In genomic region chr10:61750943-61751471, GRCh38 we compare ENCODE assay signal across 8 cellular contexts.
DNase-seq lines count a peak whose midpoint lies in the region; ATAC-seq and TF ChIP-seq lines count a peak whose summit lies in the region.

No MANE protein-coding gene starts in this region.

- no peaks in the 10 kb centered on the region for H3K36me3 ChIP-seq in DND-41 (ENCODE audit: insufficient read depth, low read length)

- H3K4me3 ChIP-seq in DND-41 (ENCODE audit: low read depth in 1 of 2, low read length in 2 of 2) = no peak overlapping the region

- H3K4me1 ChIP-seq in DND-41 (ENCODE audit: insufficient read depth, low read length) = peaks cover 23% of the 10 kb centered on the region

- no peaks in the 10 kb centered on the region for H3K9me3 Mint-ChIP-seq in activated naive CD4-positive, alpha-beta T cell treated with anti-CD3 and anti-CD28 coated beads, Interleukin-2, amount 50 U/mL, for 72 hours

- ATAC-seq in DND-41 (ENCODE audit: insufficient read depth, low read depth) (peak; percentile 91), GM21367 (IDR thresholded peaks at IDR 0.05; ENCODE audit: unreplicated experiment) (peak; percentile 65), SK-N-SH treated with all-trans-retinoic acid at 6 μM for 48 hours (peak; percentile 95), left ventricle myocardium superior (peak; percentile 83)
- peak; percentile 90 to 93 for ATAC-seq in activated naive CD4-positive, alpha-beta T cell treated with anti-CD3 and anti-CD28 coated beads, Interleukin-2, amount 50 U/mL, for 72 hours

- DNase-seq in DND-41 (peak; percentile 75), HPDE6-E6E7 (ENCODE audit: extremely low spot score) (peak; percentile 55), left ventricle myocardium superior (peak; percentile 67), OCI-M2 (lab: John Stamatoyannopoulos, UW; ENCODE audit: unreplicated experiment) (no peak)
- DNase-seq in activated naive CD4-positive, alpha-beta T cell treated with anti-CD3 and anti-CD28 coated beads, Interleukin-2, amount 50 U/mL, for 72 hours (ENCODE audit: low spot score in 2 of 2) = peak; percentile 58 to 66
- peak; percentile 66 for DNase-seq in stimulated activated CD4-positive, alpha-beta T cell treated with anti-CD3 and anti-CD28 coated beads, Interleukin-12 subunit alpha, Interleukin-12 subunit beta, amount 100 ng/mL, for 4 hours

- no peak overlapping the region for H3K9ac ChIP-seq in DND-41 (ENCODE audit: low read depth, low read length)

- no peaks in the 10 kb centered on the region for H3K36me3 Mint-ChIP-seq in activated naive CD4-positive, alpha-beta T cell treated with anti-CD3 and anti-CD28 coated beads, Interleukin-2, amount 50 U/mL, for 72 hours

- no peaks in the 10 kb centered on the region for H3K9me3 ChIP-seq in DND-41 (ENCODE audit: insufficient read depth, low read length, severe bottlenecking)

- H4K20me1 ChIP-seq in DND-41 (ENCODE audit: insufficient read depth, low read length) = no peaks in the 10 kb centered on the region

- no peak overlapping the region for H3K4me2 ChIP-seq in DND-41 (ENCODE audit: insufficient read depth, low read length)

- intact Hi-C loops in left ventricle myocardium superior (cut with micrococcal nuclease) = no loop called here

- no peak overlapping the region; the same call in 1 of the 2 replicates for H3K27ac ChIP-seq in DND-41 (ENCODE audit: low read length)

- no peaks in the 10 kb centered on the region for H3K79me2 ChIP-seq in DND-41 (ENCODE audit: insufficient read depth, low read length)

- H3K27ac Mint-ChIP-seq in activated naive CD4-positive, alpha-beta T cell treated with anti-CD3 and anti-CD28 coated beads, Interleukin-2, amount 50 U/mL, for 72 hours = peak overlapping the region; percentile 64 to 73

- no peaks in the 10 kb centered on the region for H3K27me3 ChIP-seq in DND-41 (ENCODE audit: insufficient read depth, low read length, poor library complexity)

- H2AFZ ChIP-seq in DND-41 (ENCODE audit: low read depth, low read length) = peak overlapping the region; percentile 41; the same call in 1 of the 2 replicates

- TF ChIP-seq CTCF in DND-41 (IDR thresholded peaks at IDR 0.05; ENCODE audit: borderline replicate concordance, extremely low read depth, low read length, poor library complexity, severe bottlenecking) = peak; percentile 86

TF ChIP-seq in SK-N-SH treated with all-trans-retinoic acid at 6 μM for 48 hours, 23 proteins besides CTCF, POLR2A, EP300 and RAD21:
- TF ChIP-seq ZFP3 (CRISPR knock-in tag; IDR thresholded peaks at IDR 0.05) = no peak
- no peak for TF ChIP-seq OSR1 (CRISPR knock-in tag; IDR thresholded peaks at IDR 0.05)
- TF ChIP-seq ISL1 (CRISPR knock-in tag; IDR thresholded peaks at IDR 0.05) = no peak
- TF ChIP-seq, protein P1, sequence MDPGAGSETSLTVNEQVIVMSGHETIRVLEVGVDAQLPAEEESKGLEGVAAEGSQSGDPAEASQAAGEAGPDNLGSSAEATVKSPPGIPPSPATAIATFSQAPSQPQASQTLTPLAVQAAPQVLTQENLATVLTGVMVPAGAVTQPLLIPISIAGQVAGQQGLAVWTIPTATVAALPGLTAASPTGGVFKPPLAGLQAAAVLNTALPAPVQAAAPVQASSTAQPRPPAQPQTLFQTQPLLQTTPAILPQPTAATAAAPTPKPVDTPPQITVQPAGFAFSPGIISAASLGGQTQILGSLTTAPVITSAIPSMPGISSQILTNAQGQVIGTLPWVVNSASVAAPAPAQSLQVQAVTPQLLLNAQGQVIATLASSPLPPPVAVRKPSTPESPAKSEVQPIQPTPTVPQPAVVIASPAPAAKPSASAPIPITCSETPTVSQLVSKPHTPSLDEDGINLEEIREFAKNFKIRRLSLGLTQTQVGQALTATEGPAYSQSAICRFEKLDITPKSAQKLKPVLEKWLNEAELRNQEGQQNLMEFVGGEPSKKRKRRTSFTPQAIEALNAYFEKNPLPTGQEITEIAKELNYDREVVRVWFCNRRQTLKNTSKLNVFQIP (CRISPR knock-in tag; IDR thresholded peaks at IDR 0.05; ENCODE audit: borderline replicate concordance, low read depth) = no peak
- TF ChIP-seq ZNF70 (CRISPR knock-in tag; IDR thresholded peaks at IDR 0.05) = no peak
TF ChIP-seq in SK-N-SH treated with all-trans-retinoic acid at 6 μM for 48 hours: peak in this region for 0.
